Comparison of ENCODE assay signal across 16 cellular contexts in the genomic region with DNA sequence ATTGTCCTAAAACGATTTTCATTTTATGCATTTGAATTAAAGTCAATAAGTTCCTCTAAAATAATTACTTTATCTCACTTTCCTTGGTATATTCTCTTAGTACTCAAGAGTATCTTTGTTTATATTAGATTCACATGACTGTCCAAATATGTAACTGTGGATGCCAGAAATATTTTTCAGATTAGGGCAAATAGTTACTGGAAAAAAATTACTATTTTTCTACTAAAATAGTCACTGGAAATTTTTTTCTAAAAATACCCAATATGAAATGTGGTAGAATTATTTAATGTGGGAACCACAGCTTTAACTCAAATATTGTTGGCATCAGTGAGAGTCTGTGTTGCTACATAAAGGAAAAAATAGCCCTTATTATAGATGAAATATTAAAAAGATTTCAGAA.
DNase-seq lines count a peak whose midpoint lies in the region; ATAC-seq, FAIRE-seq and TF ChIP-seq lines count a peak whose summit lies in the region.
"Had no signal": no experiment of that assay in that cellular context is flagged by ENCODE, and none has a peak within 500 bp of the region (broad histone marks: within the 10 kb centered on the region; RNA-seq: fewer than 3 reads in every experiment).

No MANE protein-coding gene starts in this region.

- H3K4me3 ChIP-seq in cardiac fibroblast (replicated peaks in 1 of 2; ENCODE audit: low read depth in 2 of 2, low read length in 2 of 2) = no peak overlapping the region
- H3K4me3 ChIP-seq: GM12878, K562, PC-9 had no signal

- no peak for ATAC-seq in Right ventricle myocardium inferior
- ATAC-seq: GM12878, HCT116, K562 had no signal

- peak; percentile 40 for DNase-seq in EL
- peak; percentile 10 to 53 for DNase-seq in cardiac fibroblast (ENCODE audit: low read depth in 2 of 2)
- DNase-seq in frontal cortex (ENCODE audit: low spot score in 2 of 2) = no peak
- peak; percentile 8 for DNase-seq in stromal cell of bone marrow (ENCODE audit: low read depth)
- DNase-seq in Right ventricle myocardium inferior (ENCODE audit: missing footprints) = no peak
- no peak for DNase-seq in NCI-H2029 treated with DMSO at 0.1 percent for 48 hours (lab: John Stamatoyannopoulos, UW)
- DNase-seq in RPMI8226 = no peak
- DNase-seq: CD4-positive, alpha-beta memory T cell; MV-4-11; NCI-H1436; NCI-H2029; NCI-H82; PC-9 had no signal

- peak; percentile 37 for FAIRE-seq in frontal cortex (lab: Jason Lieb, UNC)
- FAIRE-seq: GM12878, K562 had no signal

- intact Hi-C loops in Right ventricle myocardium inferior (cut with DNase I) = no loop called here

- TF ChIP-seq CTCF in cardiac fibroblast (IDR thresholded peaks at IDR 0.05; ENCODE audit: low read depth, low read length) = no peak

Comparison
In these comparisons a context has a peak if more than half of its experiments do, and no peak if none do; other contexts are left out.
1. DNase-seq: peak in EL (single experiment), cardiac fibroblast (2 of 2) and stromal cell of bone marrow (single experiment); none in frontal cortex (0 of 2), Right ventricle myocardium inferior (single experiment), NCI-H2029 treated with DMSO at 0.1 percent for 48 hours (single experiment) and RPMI8226 (single experiment).